ENCODE assay signal across 29 cellular contexts in genomic region chr15:59279023-59279422, GRCh38.
"Had no signal": no experiment of that assay in that cellular context is flagged by ENCODE, and none has a peak within 500 bp of the region (broad histone marks: within the 10 kb centered on the region; RNA-seq: fewer than 3 reads in every experiment).

No MANE protein-coding gene starts in this region.

- H3K4me3 ChIP-seq: adrenal gland, ascending aorta, esophagus squamous epithelium, ovary, sigmoid colon, suprapubic skin, tibial nerve had no signal

- ATAC-seq: left colon; naive thymus-derived CD4-positive, alpha-beta T cell; stimulated activated effector memory CD8-positive, alpha-beta T cell treated with anti-CD3 and anti-CD28 coated beads, Interleukin-12 subunit alpha, Interleukin-12 subunit beta, amount 100 ng/mL, for 72 hours had no signal

- H3K27me3 ChIP-seq: adrenal gland, ascending aorta, brain microvascular endothelial cell, esophagus squamous epithelium, ovary, sigmoid colon, suprapubic skin, tibial nerve had no signal

- H3K9me3 Mint-ChIP-seq: activated naive CD8-positive, alpha-beta T cell treated with anti-CD3 and anti-CD28 coated beads for 36 hours; mesothelial cell of epicardium; naive thymus-derived CD4-positive, alpha-beta T cell; stimulated activated effector memory CD8-positive, alpha-beta T cell treated with anti-CD3 and anti-CD28 coated beads, Interleukin-12 subunit alpha, Interleukin-12 subunit beta, amount 100 ng/mL, for 72 hours; stimulated activated naive CD8-positive, alpha-beta T cell treated with anti-CD3 and anti-CD28 coated beads, Interleukin-15, Interleukin-2, amounts not matched to agents 100 ng/mL and 50 ng/mL, for 24 hours; T-helper 1 cell treated with Interleukin-12 subunit alpha and Interleukin-12 subunit beta and Interleukin-4 antibody, amounts not matched to agents 30 μg/mL and 1 μg/mL, for 36 hours had no signal

- H3K9me3 ChIP-seq: adrenal gland, ascending aorta, esophagus squamous epithelium, ovary, sigmoid colon, suprapubic skin, tibial nerve had no signal

- H3K4me3 Mint-ChIP-seq: activated naive CD8-positive, alpha-beta T cell treated with anti-CD3 and anti-CD28 coated beads for 36 hours; mesothelial cell of epicardium; naive thymus-derived CD4-positive, alpha-beta T cell; stimulated activated effector memory CD8-positive, alpha-beta T cell treated with anti-CD3 and anti-CD28 coated beads, Interleukin-12 subunit alpha, Interleukin-12 subunit beta, amount 100 ng/mL, for 72 hours; stimulated activated naive CD8-positive, alpha-beta T cell treated with anti-CD3 and anti-CD28 coated beads, Interleukin-15, Interleukin-2, amounts not matched to agents 100 ng/mL and 50 ng/mL, for 24 hours; T-helper 1 cell treated with Interleukin-12 subunit alpha and Interleukin-12 subunit beta and Interleukin-4 antibody, amounts not matched to agents 30 μg/mL and 1 μg/mL, for 36 hours had no signal

- DNase-seq: activated CD4-positive, alpha-beta T cell treated with anti-CD3 and anti-CD28 coated beads for 4 hours; activated CD4-positive, alpha-beta T cell treated with anti-CD3 and anti-CD28 coated beads, Interleukin-2, amount 50 U/mL, for 4 hours; activated effector memory CD4-positive, alpha-beta T cell treated with Interleukin-2 at 50 U/mL for 16 hours; activated naive CD4-positive, alpha-beta T cell treated with Interleukin-2 at 50 U/mL for 16 hours; activated naive CD8-positive, alpha-beta T cell treated with anti-CD3 and anti-CD28 coated beads for 36 hours; adrenal gland; brain microvascular endothelial cell; central memory CD4-positive, alpha-beta T cell; dermis blood vessel endothelial cell; effector CD8-positive, alpha-beta T cell; esophagus squamous epithelium; foreskin melanocyte; left colon; naive thymus-derived CD4-positive, alpha-beta T cell; ovary; retina; sigmoid colon; small intestine; stimulated activated CD4-positive, alpha-beta T cell treated with anti-CD3 and anti-CD28 coated beads, Interleukin-4, amount 100 ng/mL, for 24 hours; T-helper 9 cell had no signal

- H3K27ac Mint-ChIP-seq: activated naive CD8-positive, alpha-beta T cell treated with anti-CD3 and anti-CD28 coated beads for 36 hours; mesothelial cell of epicardium; progenitor cell of endocrine pancreas; stimulated activated effector memory CD8-positive, alpha-beta T cell treated with anti-CD3 and anti-CD28 coated beads, Interleukin-12 subunit alpha, Interleukin-12 subunit beta, amount 100 ng/mL, for 72 hours; stimulated activated naive CD8-positive, alpha-beta T cell treated with anti-CD3 and anti-CD28 coated beads, Interleukin-15, Interleukin-2, amounts not matched to agents 100 ng/mL and 50 ng/mL, for 24 hours; T-helper 1 cell treated with Interleukin-12 subunit alpha and Interleukin-12 subunit beta and Interleukin-4 antibody, amounts not matched to agents 30 μg/mL and 1 μg/mL, for 36 hours had no signal

- H3K36me3 ChIP-seq: adrenal gland, ascending aorta, brain microvascular endothelial cell, esophagus squamous epithelium, ovary, sigmoid colon, suprapubic skin, tibial nerve had no signal

- H3K27ac ChIP-seq: adrenal gland, ascending aorta, brain microvascular endothelial cell, esophagus squamous epithelium, ovary, sigmoid colon, suprapubic skin, VCaP had no signal

- H3K27me3 Mint-ChIP-seq: progenitor cell of endocrine pancreas had no signal

- H3K36me3 Mint-ChIP-seq: activated naive CD8-positive, alpha-beta T cell treated with anti-CD3 and anti-CD28 coated beads for 36 hours; mesothelial cell of epicardium; stimulated activated effector memory CD8-positive, alpha-beta T cell treated with anti-CD3 and anti-CD28 coated beads, Interleukin-12 subunit alpha, Interleukin-12 subunit beta, amount 100 ng/mL, for 72 hours had no signal
